8 cellular contexts compared by ENCODE assay signal in the genomic region with DNA sequence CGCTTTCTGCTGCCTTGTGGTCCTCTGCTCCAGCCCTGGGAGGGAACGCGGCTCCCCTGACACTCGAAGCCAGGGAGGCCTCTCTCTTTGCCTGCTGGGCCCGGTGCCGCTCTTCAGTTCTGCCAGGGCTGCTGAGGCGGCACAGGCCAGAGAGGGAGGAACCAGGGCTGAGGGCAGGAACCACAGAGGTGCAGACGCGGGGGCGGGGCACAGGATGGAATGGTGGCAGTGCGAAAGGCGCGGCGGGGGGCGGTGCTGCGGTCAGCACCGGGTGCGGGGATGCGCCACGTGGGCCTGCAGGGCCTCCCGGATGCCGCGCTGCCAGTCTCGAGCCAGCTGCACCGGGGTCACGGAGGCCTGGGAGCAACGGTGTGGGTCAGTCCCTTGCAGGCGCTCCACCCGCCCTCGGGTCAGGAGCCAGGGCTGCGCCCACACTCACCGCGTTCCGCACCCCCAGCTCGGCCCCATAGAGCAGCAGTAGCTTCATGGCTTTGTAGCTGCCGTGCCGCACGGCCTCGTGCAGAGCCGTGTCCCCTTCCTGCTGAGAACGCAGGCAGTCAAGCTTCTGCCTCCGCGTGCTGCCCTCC. TPM values are rescaled to one million over a fixed set of nuclear protein-coding genes. Genes with fewer than 3 reads are reported as not detected.
DNase-seq lines count a peak whose midpoint lies in the region; ATAC-seq lines count a peak whose summit lies in the region.

No MANE protein-coding gene starts in this region.

- peak overlapping the region; percentile 13 to 81 (median 74) for H3K4me3 Mint-ChIP-seq in naive thymus-derived CD8-positive, alpha-beta T cell

- H3K36me3 Mint-ChIP-seq in naive thymus-derived CD8-positive, alpha-beta T cell = peaks cover 0 to 16% (median 0%) of the 10 kb centered on the region in 3 donors

- H3K27ac ChIP-seq in thymus (ENCODE audit: low read depth) = peak overlapping the region; percentile 25

- no peaks in the 10 kb centered on the region for H3K9me3 Mint-ChIP-seq in naive thymus-derived CD8-positive, alpha-beta T cell

- H3K27me3 Mint-ChIP-seq in naive thymus-derived CD8-positive, alpha-beta T cell = no peaks in the 10 kb centered on the region

- H3K9me3 ChIP-seq in thymus (ENCODE audit: control insufficient read depth) = no peaks in the 10 kb centered on the region

- DNase-seq in NOMO-1 treated with DMSO at 0.1 percent for 48 hours (lab: John Stamatoyannopoulos, UW; ENCODE audit: unreplicated experiment) = peak; percentile 74
- DNase-seq in activated effector memory CD4-positive, alpha-beta T cell treated with anti-CD3 and anti-CD28 coated beads, Interleukin-2, amount 50 U/mL, for 16 hours = peak; percentile 93
- peak; percentile 62 to 89 (median 80) for DNase-seq in naive thymus-derived CD8-positive, alpha-beta T cell
- no peak for DNase-seq in GF-D8 (lab: John Stamatoyannopoulos, UW)
- DNase-seq in COR-L47 (lab: John Stamatoyannopoulos, UW) = no peak

- peaks cover 14% of the 10 kb centered on the region for H3K4me1 ChIP-seq in thymus (ENCODE audit: control insufficient read depth, insufficient read depth, low read length)

- 12% methylated on average over 43 of the region's 43 CpGs for WGBS in thymus

- ATAC-seq in GM19467 (IDR thresholded peaks at IDR 0.05; ENCODE audit: unreplicated experiment) = peak; percentile 76
- ATAC-seq in naive thymus-derived CD8-positive, alpha-beta T cell = peak; percentile 96 to 98
- no peak for ATAC-seq in HG03565 (IDR thresholded peaks at IDR 0.05; ENCODE audit: unreplicated experiment)

- H3K27ac Mint-ChIP-seq in naive thymus-derived CD8-positive, alpha-beta T cell = peak overlapping the region in 8 of 10 donors; percentile 46 to 92 (median 81)

- H3K36me3 ChIP-seq in thymus (ENCODE audit: control insufficient read depth, insufficient read depth) = peaks cover 15% of the 10 kb centered on the region

- no peaks in the 10 kb centered on the region for H3K27me3 ChIP-seq in thymus (ENCODE audit: control insufficient read depth, insufficient read depth)

- H3K4me3 ChIP-seq in thymus (ENCODE audit: low read length) = peak overlapping the region; percentile 26

- H3K4me1 Mint-ChIP-seq in naive thymus-derived CD8-positive, alpha-beta T cell = peaks cover 10 to 27% (median 16%) of the 10 kb centered on the region in 4 donors

- POLR2A ChIA-PET in naive thymus-derived CD8-positive, alpha-beta T cell (lab: Charles Lee) = interaction anchor here (0.8 to 3.3 kb wide), 7 partner anchors 11 to 116 kb away, joined by 3 to 32 read pairs (median 5); partner anchors contain the start of genes ANKRD39 and CNNM3

RNA-seq across cellular contexts. Expression of gene ANKRD23, which starts 4.4 kb away (rescaled TPM):
- total RNA-seq in naive thymus-derived CD8-positive, alpha-beta T cell = 10 to 100 TPM; 13.1 to 16.2 TPM
- under 1 TPM; 0.15 to 0.57 (median 0.27) TPM for polyA plus RNA-seq in naive thymus-derived CD8-positive, alpha-beta T cell
- polyA plus RNA-seq in thymus = 7.5 TPM

RNA-seq across cellular contexts. Expression of gene ANKRD39, which starts 18.4 kb away (rescaled TPM):
- total RNA-seq in naive thymus-derived CD8-positive, alpha-beta T cell = 10 to 100 TPM; 13.5 to 14.2 TPM
- polyA plus RNA-seq in naive thymus-derived CD8-positive, alpha-beta T cell = 10 to 100 TPM; 12.2 to 18.7 (median 16.2) TPM
- 10.0 TPM for polyA plus RNA-seq in thymus

RNA-seq across cellular contexts. Expression of gene CNNM3, which starts 23.3 kb away (rescaled TPM):
- 10 to 100 TPM; 40.0 to 41.1 TPM for total RNA-seq in naive thymus-derived CD8-positive, alpha-beta T cell
- polyA plus RNA-seq in naive thymus-derived CD8-positive, alpha-beta T cell = 10 to 100 TPM in 2 of 3 donors, 1 to 10 TPM in 1; 2.8 to 12.0 (median 11.4) TPM
- polyA plus RNA-seq in thymus = 7.3 TPM

RNA-seq across cellular contexts. Expression of gene SEMA4C, which starts 30.5 kb away (rescaled TPM):
- total RNA-seq in naive thymus-derived CD8-positive, alpha-beta T cell = 10 to 100 TPM; 35.6 to 38.6 TPM
- 1 to 10 TPM; 1.9 to 2.8 (median 2.2) TPM for polyA plus RNA-seq in naive thymus-derived CD8-positive, alpha-beta T cell
- 14.1 TPM for polyA plus RNA-seq in thymus

Comparison
In these comparisons a context has a peak if more than half of its experiments do, and no peak if none do; other contexts are left out.
1. DNase-seq: peak in NOMO-1 treated with DMSO at 0.1 percent for 48 hours (single experiment), activated effector memory CD4-positive, alpha-beta T cell treated with anti-CD3 and anti-CD28 coated beads, Interleukin-2, amount 50 U/mL, for 16 hours (single experiment) and naive thymus-derived CD8-positive, alpha-beta T cell (10 of 10); none in GF-D8 (single experiment) and COR-L47 (single experiment).